In the genomic region with DNA sequence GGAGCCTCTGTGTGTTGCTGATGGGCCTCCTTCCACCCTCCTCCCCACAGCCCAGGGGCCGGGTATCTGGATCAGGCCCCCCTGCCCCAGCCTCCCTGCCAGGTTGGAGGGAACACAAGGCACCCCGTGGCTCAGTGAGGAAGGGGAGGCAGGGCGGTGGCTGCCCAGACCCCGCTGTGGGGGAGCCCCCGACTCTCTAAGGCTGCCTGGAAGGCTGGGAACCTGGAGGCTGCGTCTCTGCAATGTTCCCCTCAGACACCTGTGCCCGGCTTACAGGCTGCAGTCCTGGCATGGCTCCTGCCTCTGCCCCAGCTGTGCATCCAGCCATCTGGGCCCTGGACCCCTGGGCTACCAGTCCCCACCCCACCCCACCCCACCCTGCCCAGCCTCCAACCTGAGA, we compare ENCODE assay signal across 1 cellular context.
TF ChIP-seq lines count a peak whose summit lies in the region.

No MANE protein-coding gene starts in this region.

TF ChIP-seq in HepG2, 621 proteins besides CTCF, POLR2A, EP300 and RAD21:
- TF ChIP-seq, protein P1, sequence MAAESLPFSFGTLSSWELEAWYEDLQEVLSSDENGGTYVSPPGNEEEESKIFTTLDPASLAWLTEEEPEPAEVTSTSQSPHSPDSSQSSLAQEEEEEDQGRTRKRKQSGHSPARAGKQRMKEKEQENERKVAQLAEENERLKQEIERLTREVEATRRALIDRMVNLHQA (CRISPR knock-in tag; IDR thresholded peaks at IDR 0.05): no peak
- no peak for TF ChIP-seq BHLHE40 (IDR thresholded peaks at IDR 0.05; ENCODE audit: low read length)
- TF ChIP-seq ZNF101 (CRISPR knock-in tag; IDR thresholded peaks at IDR 0.05; ENCODE audit: borderline replicate concordance, low read depth): no peak
- TF ChIP-seq SAFB2 (CRISPR knock-in tag; IDR thresholded peaks at IDR 0.05; ENCODE audit: borderline replicate concordance, low read depth): 0 out of 2 replicates have a peak, but pooled peaks have one; percentile 52
- 0 out of 2 replicates have a peak, but pooled peaks have one; percentile 12 for TF ChIP-seq SPEN (CRISPR knock-in tag; IDR thresholded peaks at IDR 0.05; ENCODE audit: low read depth)
- TF ChIP-seq MTA1 (CRISPR knock-in tag; IDR thresholded peaks at IDR 0.05; ENCODE audit: borderline replicate concordance): no peak
- no peak for TF ChIP-seq ZNF720 (CRISPR knock-in tag; IDR thresholded peaks at IDR 0.05)
- 0 out of 2 replicates have a peak, but pooled peaks have one; percentile 0 for TF ChIP-seq ONECUT2 (CRISPR knock-in tag; IDR thresholded peaks at IDR 0.05)
- TF ChIP-seq, protein P2, sequence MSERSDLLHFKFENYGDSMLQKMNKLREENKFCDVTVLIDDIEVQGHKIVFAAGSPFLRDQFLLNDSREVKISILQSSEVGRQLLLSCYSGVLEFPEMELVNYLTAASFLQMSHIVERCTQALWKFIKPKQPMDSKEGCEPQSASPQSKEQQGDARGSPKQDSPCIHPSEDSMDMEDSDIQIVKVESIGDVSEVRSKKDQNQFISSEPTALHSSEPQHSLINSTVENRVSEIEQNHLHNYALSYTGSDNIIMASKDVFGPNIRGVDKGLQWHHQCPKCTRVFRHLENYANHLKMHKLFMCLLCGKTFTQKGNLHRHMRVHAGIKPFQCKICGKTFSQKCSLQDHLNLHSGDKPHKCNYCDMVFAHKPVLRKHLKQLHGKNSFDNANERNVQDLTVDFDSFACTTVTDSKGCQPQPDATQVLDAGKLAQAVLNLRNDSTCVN (CRISPR knock-in tag; IDR thresholded peaks at IDR 0.05; ENCODE audit: borderline replicate concordance): no peak
- no peak for TF ChIP-seq NFIB (CRISPR knock-in tag; IDR thresholded peaks at IDR 0.05; ENCODE audit: borderline replicate concordance)
- no peak for TF ChIP-seq PAF1 (CRISPR knock-in tag; IDR thresholded peaks at IDR 0.05)
- peak; percentile 76; the same call in 1 of the 2 replicates for TF ChIP-seq PCBP1 (IDR thresholded peaks at IDR 0.05; ENCODE audit: borderline replicate concordance, low read depth, low read length)
- TF ChIP-seq ZBTB42 (CRISPR knock-in tag; IDR thresholded peaks at IDR 0.05): 0 out of 2 replicates have a peak, but pooled peaks have one; percentile 29
- TF ChIP-seq ATRX (CRISPR knock-in tag; IDR thresholded peaks at IDR 0.05; ENCODE audit: borderline replicate concordance): no peak
- TF ChIP-seq PHF8 (CRISPR knock-in tag; IDR thresholded peaks at IDR 0.05): peak; percentile 18; the same call in 1 of the 2 replicates
- TF ChIP-seq LCORL (IDR thresholded peaks at IDR 0.05): no peak
- TF ChIP-seq LCORL (CRISPR knock-in tag; IDR thresholded peaks at IDR 0.05): 0 out of 2 replicates have a peak, but pooled peaks have one; percentile 5
- TF ChIP-seq ZFP82 (CRISPR knock-in tag; IDR thresholded peaks at IDR 0.05; ENCODE audit: borderline replicate concordance): no peak
- 0 out of 2 replicates have a peak, but pooled peaks have one; percentile 9 for TF ChIP-seq MYC (CRISPR knock-in tag; IDR thresholded peaks at IDR 0.05; ENCODE audit: borderline replicate concordance)
